In the genomic region with DNA sequence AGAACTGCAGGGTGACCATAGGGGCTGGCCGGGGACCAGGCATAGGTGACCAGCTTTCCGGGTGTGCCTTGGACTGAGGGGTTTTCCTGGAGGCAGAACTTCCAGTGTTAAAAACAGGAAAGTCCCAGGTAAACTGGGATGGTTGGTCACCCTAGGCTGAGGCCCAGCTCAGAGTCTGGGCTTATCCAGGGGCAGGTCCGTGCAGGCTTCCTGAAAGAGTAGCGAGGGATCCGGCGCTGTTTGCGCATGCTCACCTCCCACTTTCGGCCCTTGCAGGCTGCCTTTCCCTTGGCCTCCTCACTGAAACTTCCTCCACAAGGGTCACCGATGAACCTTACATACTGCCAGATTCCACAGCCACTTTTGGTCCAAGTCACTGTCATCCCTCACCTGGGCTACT, we compare ENCODE assay signal across 16 cellular contexts.
DNase-seq lines count a peak whose midpoint lies in the region; ATAC-seq and TF ChIP-seq lines count a peak whose summit lies in the region.
"Had no signal": no experiment of that assay in that cellular context is flagged by ENCODE, and none has a peak within 500 bp of the region (broad histone marks: within the 10 kb centered on the region; RNA-seq: fewer than 3 reads in every experiment).

No MANE protein-coding gene starts in this region.

- H3K18ac ChIP-seq in neuronal stem cell (ENCODE audit: low read length) = peak overlapping the region; percentile 20

- no peaks in the 10 kb centered on the region for H3K79me1 ChIP-seq in neuronal stem cell (ENCODE audit: low read depth, low read length)

- no peak overlapping the region for H3K4ac ChIP-seq in neuronal stem cell (ENCODE audit: low read length)

- no peak overlapping the region for H3K4me2 ChIP-seq in neuronal stem cell (ENCODE audit: insufficient read depth, low read length, poor library complexity, severe bottlenecking)
- H3K4me2 ChIP-seq: BLaER1, GM23338 had no signal

- no peak overlapping the region for H3K4me3 ChIP-seq in RWPE2 (ENCODE audit: severe bottlenecking)
- H3K4me3 ChIP-seq in endodermal cell (ENCODE audit: low read length) = no peak overlapping the region
- H3K4me3 ChIP-seq in neuronal stem cell (ENCODE audit: low read length in 2 of 2) = no peak overlapping the region
- no peak overlapping the region for H3K4me3 ChIP-seq in heart right ventricle
- H3K4me3 ChIP-seq: BLaER1, GM23338 had no signal

- no peak overlapping the region for H3K14ac ChIP-seq in neuronal stem cell (ENCODE audit: low read length)

- ATAC-seq in RWPE2 (ENCODE audit: low read depth) = 0 out of 3 replicates have a peak, but pooled peaks have one; percentile 23
- ATAC-seq in heart right ventricle = no peak
- ATAC-seq: CD8-positive, alpha-beta T cell; GM23338 had no signal

- H3K9me3 ChIP-seq in RWPE2 (ENCODE audit: severe bottlenecking) = no peaks in the 10 kb centered on the region
- no peaks in the 10 kb centered on the region for H3K9me3 ChIP-seq in endodermal cell (ENCODE audit: control insufficient read depth, low read length)
- no peaks in the 10 kb centered on the region for H3K9me3 ChIP-seq in neuronal stem cell (replicated peaks in 1 of 2; ENCODE audit: control insufficient read depth in 2 of 2, insufficient read depth in 1 of 2, low read depth in 1 of 2, low read length in 2 of 2)
- peaks cover 0 to 2% (median 0%) of the 10 kb centered on the region in 11 donors for H3K9me3 ChIP-seq in heart right ventricle
- H3K9me3 ChIP-seq: BLaER1 had no signal

- no peak overlapping the region for H4K91ac ChIP-seq in neuronal stem cell (ENCODE audit: low read depth, low read length, poor library complexity)

- H2BK12ac ChIP-seq in neuronal stem cell (ENCODE audit: low read length) = no peak overlapping the region

- no peaks in the 10 kb centered on the region for H3K27me3 Mint-ChIP-seq in endodermal cell (ENCODE audit: insufficient read depth)

- no peaks in the 10 kb centered on the region for H3K36me3 Mint-ChIP-seq in endodermal cell (ENCODE audit: low read depth)
- H3K36me3 Mint-ChIP-seq: CD8-positive, alpha-beta T cell had no signal

- H3K9me3 Mint-ChIP-seq in endodermal cell = no peaks in the 10 kb centered on the region
- H3K9me3 Mint-ChIP-seq: GM23338, HFFc6 had no signal

- no peak overlapping the region for H4K8ac ChIP-seq in neuronal stem cell (ENCODE audit: low read depth, low read length)

- H3K27ac ChIP-seq in RWPE2 (ENCODE audit: poor library complexity, severe bottlenecking) (no peak overlapping the region), endodermal cell (ENCODE audit: low read depth, low read length) (no peak overlapping the region), neuronal stem cell (replicated peaks; ENCODE audit: low read length) (no peak overlapping the region), heart right ventricle (no peak overlapping the region), substantia nigra (ENCODE audit: low read depth, low read length, poor library complexity, severe bottlenecking) (no peak overlapping the region)
- H3K27ac ChIP-seq: BLaER1 had no signal

- no peak overlapping the region for H3K23ac ChIP-seq in neuronal stem cell (ENCODE audit: low read depth, low read length, poor library complexity)

- DNase-seq in RWPE2 (ENCODE audit: low spot score) (no peak), endodermal cell (peak; percentile 25), neuronal stem cell (ENCODE audit: low spot score) (no peak), NCI-H1694 (lab: John Stamatoyannopoulos, UW) (no peak), heart right ventricle (no peak), substantia nigra (lab: John Stamatoyannopoulos, UW) (no peak), NCI-H82 (lab: John Stamatoyannopoulos, UW) (no peak)
- DNase-seq: 8988T; Calu3; CD8-positive, alpha-beta T cell; DMS79 treated with DMSO at 0.1 percent for 48 hours; GF-D8; HCEC 1CT; HFFc6 had no signal

- no peak overlapping the region for H2BK5ac ChIP-seq in neuronal stem cell (ENCODE audit: low read length)

- H3K36me3 ChIP-seq in RWPE2 (ENCODE audit: low read depth) (no peaks in the 10 kb centered on the region), endodermal cell (ENCODE audit: control insufficient read depth, insufficient read depth, low read length) (no peaks in the 10 kb centered on the region), neuronal stem cell (replicated peaks in 1 of 2; ENCODE audit: control insufficient read depth in 2 of 2, insufficient read depth in 2 of 2, low read length in 2 of 2) (no peaks in the 10 kb centered on the region), heart right ventricle (no peaks in the 10 kb centered on the region)
- H3K36me3 ChIP-seq: BLaER1 had no signal

- H3K9ac ChIP-seq in endodermal cell (ENCODE audit: extremely low read depth, low read length, poor library complexity, severe bottlenecking) = no peak overlapping the region
- H3K9ac ChIP-seq in neuronal stem cell (ENCODE audit: low read depth, low read length, poor library complexity) = no peak overlapping the region
- H3K9ac ChIP-seq: BLaER1 had no signal

- WGBS in endodermal cell (ENCODE audit: insufficient coverage in 1 of 2, insufficient read length in 1 of 2), 2 experiments = 94 to 97% methylated on average over 7 to 9 of the region's 9 CpGs
- WGBS in neuronal stem cell (ENCODE audit: extremely low coverage in 2 of 2, insufficient read length in 2 of 2, insufficient replicate concordance in 1 of 2), 2 donors = no CpG with 5 or more reads among the region's 9 CpGs
- 91 to 94% methylated on average over 9 of the region's 9 CpGs for WGBS in heart right ventricle, 2 donors

- intact Hi-C loops in heart right ventricle (cut with DNase I) = no loop called here

- TF ChIP-seq CTCF in RWPE2 (IDR thresholded peaks at IDR 0.05; ENCODE audit: poor library complexity, severe bottlenecking) (no peak), endodermal cell (conservative IDR thresholded peaks at IDR 0.05) (no peak), heart right ventricle (IDR thresholded peaks at IDR 0.05) (no peak)

- H3K27ac Mint-ChIP-seq in endodermal cell = no peak overlapping the region
- H3K27ac Mint-ChIP-seq: CD8-positive, alpha-beta T cell; GM23338; HFFc6 had no signal

- H3K4me1 ChIP-seq in RWPE2 (ENCODE audit: insufficient read depth, poor library complexity, severe bottlenecking) = no peaks in the 10 kb centered on the region
- no peaks in the 10 kb centered on the region for H3K4me1 ChIP-seq in endodermal cell (ENCODE audit: control insufficient read depth, insufficient read depth, low read length)
- H3K4me1 ChIP-seq in neuronal stem cell (ENCODE audit: control insufficient read depth in 2 of 2, insufficient read depth in 1 of 2, low read depth in 1 of 2, low read length in 2 of 2) = peaks cover 0 to 2% of the 10 kb centered on the region in 2 donors
- H3K4me1 ChIP-seq in heart right ventricle = no peaks in the 10 kb centered on the region
- H3K4me1 ChIP-seq: BLaER1 had no signal

- H2BK15ac ChIP-seq in neuronal stem cell (ENCODE audit: low read length) = no peak overlapping the region

- no peak overlapping the region for H2AFZ ChIP-seq in neuronal stem cell (ENCODE audit: low read length)
- H2AFZ ChIP-seq: GM23338 had no signal

- no peak overlapping the region for H2AK5ac ChIP-seq in neuronal stem cell (ENCODE audit: low read depth, low read length)

- no peaks in the 10 kb centered on the region for H3K4me1 Mint-ChIP-seq in endodermal cell

- no peaks in the 10 kb centered on the region for H3K27me3 ChIP-seq in RWPE2 (ENCODE audit: insufficient read depth, poor library complexity, severe bottlenecking)
- H3K27me3 ChIP-seq in endodermal cell (ENCODE audit: control insufficient read depth, insufficient read depth, low read length, poor library complexity, severe bottlenecking) = no peaks in the 10 kb centered on the region
- H3K27me3 ChIP-seq in neuronal stem cell (ENCODE audit: control insufficient read depth in 3 of 3, insufficient read depth in 3 of 3, low read depth in 1 of 3, low read length in 3 of 3) = no peaks in the 10 kb centered on the region
- H3K27me3 ChIP-seq in heart right ventricle = no peaks in the 10 kb centered on the region
- H3K27me3 ChIP-seq: BLaER1 had no signal

- no peak overlapping the region for H3K4me3 Mint-ChIP-seq in endodermal cell
- H3K4me3 Mint-ChIP-seq: CD8-positive, alpha-beta T cell; GM23338; HFFc6 had no signal

- no peak overlapping the region for H2BK120ac ChIP-seq in neuronal stem cell (ENCODE audit: low read depth, low read length)
